In the genomic region with DNA sequence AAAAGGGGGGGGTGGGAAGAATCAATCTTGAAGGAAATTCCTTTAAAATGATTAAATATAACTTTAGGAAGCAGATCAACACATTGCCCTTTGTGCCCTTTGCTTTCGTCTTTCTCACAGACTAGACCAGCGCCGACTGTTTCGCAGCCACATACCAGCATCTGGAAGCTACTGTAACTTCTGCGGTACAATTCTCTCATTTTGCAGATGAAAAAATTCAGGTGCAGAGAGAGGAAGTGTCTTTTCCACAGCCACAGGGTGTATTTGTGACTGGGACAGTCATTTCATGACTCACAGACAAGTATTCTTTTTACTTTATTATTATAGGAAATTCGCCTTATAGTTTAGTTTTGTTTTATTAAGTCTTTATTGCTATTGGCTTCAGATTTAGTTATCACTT, we compare ENCODE assay signal across 13 cellular contexts.
DNase-seq lines count a peak whose midpoint lies in the region; ATAC-seq, FAIRE-seq and TF ChIP-seq lines count a peak whose summit lies in the region.
"Had no signal": no experiment of that assay in that cellular context is flagged by ENCODE, and none has a peak within 500 bp of the region (broad histone marks: within the 10 kb centered on the region; RNA-seq: fewer than 3 reads in every experiment).

No MANE protein-coding gene starts in this region.

- CTCF ChIA-PET in activated naive CD4-positive, alpha-beta T cell treated with anti-CD3 and anti-CD28 coated beads for 36 hours (lab: Charles Lee) = no interaction called here

- 90% methylated on average over 6 of the region's 6 CpGs for WGBS in right cardiac atrium

- TF ChIP-seq POLR2A in Peyer's patch (IDR thresholded peaks at IDR 0.05) = no peak

- no peak for ATAC-seq in right cardiac atrium
- ATAC-seq: HCT116, K562 had no signal

- no peak overlapping the region for H2AFZ ChIP-seq in astrocyte (ENCODE audit: low read depth, low read length)
- H2AFZ ChIP-seq: neural progenitor cell had no signal

- H3K9me3 Mint-ChIP-seq in activated naive CD4-positive, alpha-beta T cell treated with anti-CD3 and anti-CD28 coated beads for 36 hours = no peaks in the 10 kb centered on the region
- no peaks in the 10 kb centered on the region for H3K9me3 Mint-ChIP-seq in astrocyte (ENCODE audit: unreplicated experiment)
- H3K9me3 Mint-ChIP-seq in stimulated activated naive CD8-positive, alpha-beta T cell treated with anti-CD3 and anti-CD28 coated beads, Interleukin-15, Interleukin-2, amounts not matched to agents 100 ng/mL and 50 ng/mL, for 24 hours = no peaks in the 10 kb centered on the region

- H3K27ac Mint-ChIP-seq in activated naive CD4-positive, alpha-beta T cell treated with anti-CD3 and anti-CD28 coated beads for 36 hours = no peak overlapping the region
- H3K27ac Mint-ChIP-seq in astrocyte (ENCODE audit: unreplicated experiment) = peak overlapping the region; percentile 5
- peak overlapping the region; percentile 51 for H3K27ac Mint-ChIP-seq in stimulated activated naive CD8-positive, alpha-beta T cell treated with anti-CD3 and anti-CD28 coated beads, Interleukin-15, Interleukin-2, amounts not matched to agents 100 ng/mL and 50 ng/mL, for 24 hours
- H3K27ac Mint-ChIP-seq: neural progenitor cell had no signal

- peak; percentile 44 for DNase-seq in activated naive CD4-positive, alpha-beta T cell treated with anti-CD3 and anti-CD28 coated beads for 36 hours
- DNase-seq in activated naive CD4-positive, alpha-beta T cell treated with anti-CD3 and anti-CD28 coated beads, Interleukin-2, amount 50 U/mL, for 16 hours = no peak
- DNase-seq in Peyer's patch = peak in 2 of 3 donors; percentile 69 to 70
- no peak for DNase-seq in astrocyte (ENCODE audit: low read depth)
- no peak for DNase-seq in cerebellar nuclear complex (lab: John Stamatoyannopoulos, UW)
- DNase-seq in cardiac septum (ENCODE audit: low spot score) = no peak
- DNase-seq in right cardiac atrium = no peak
- DNase-seq: activated CD4-positive, CD25-positive, alpha-beta regulatory T cell treated with anti-CD3 and anti-CD28 coated beads, Interleukin-2, amount 50 U/mL, for 72 hours; cortex of kidney had no signal

- peaks cover 17% of the 10 kb centered on the region for H3K27me3 Mint-ChIP-seq in activated naive CD4-positive, alpha-beta T cell treated with anti-CD3 and anti-CD28 coated beads for 36 hours (ENCODE audit: low read depth)
- H3K27me3 Mint-ChIP-seq in astrocyte (ENCODE audit: low read depth, unreplicated experiment) = no peaks in the 10 kb centered on the region
- peaks cover 5% of the 10 kb centered on the region for H3K27me3 Mint-ChIP-seq in stimulated activated naive CD8-positive, alpha-beta T cell treated with anti-CD3 and anti-CD28 coated beads, Interleukin-15, Interleukin-2, amounts not matched to agents 100 ng/mL and 50 ng/mL, for 24 hours

- H3K4me2 ChIP-seq in astrocyte (ENCODE audit: low read length) = peak overlapping the region; percentile 1
- H3K4me2 ChIP-seq: neural progenitor cell had no signal

- no peaks in the 10 kb centered on the region for H3K36me3 Mint-ChIP-seq in activated naive CD4-positive, alpha-beta T cell treated with anti-CD3 and anti-CD28 coated beads for 36 hours (ENCODE audit: low read depth)
- no peaks in the 10 kb centered on the region for H3K36me3 Mint-ChIP-seq in astrocyte (ENCODE audit: low read depth, unreplicated experiment)
- H3K36me3 Mint-ChIP-seq in stimulated activated naive CD8-positive, alpha-beta T cell treated with anti-CD3 and anti-CD28 coated beads, Interleukin-15, Interleukin-2, amounts not matched to agents 100 ng/mL and 50 ng/mL, for 24 hours (ENCODE audit: low read depth) = no peaks in the 10 kb centered on the region

- peaks cover 21% of the 10 kb centered on the region for H3K4me1 Mint-ChIP-seq in activated naive CD4-positive, alpha-beta T cell treated with anti-CD3 and anti-CD28 coated beads for 36 hours (ENCODE audit: low read depth)
- peaks cover 29% of the 10 kb centered on the region for H3K4me1 Mint-ChIP-seq in astrocyte (ENCODE audit: low read depth, unreplicated experiment)
- H3K4me1 Mint-ChIP-seq in stimulated activated naive CD8-positive, alpha-beta T cell treated with anti-CD3 and anti-CD28 coated beads, Interleukin-15, Interleukin-2, amounts not matched to agents 100 ng/mL and 50 ng/mL, for 24 hours (ENCODE audit: low read depth) = peaks cover 26% of the 10 kb centered on the region

- FAIRE-seq in astrocyte (lab: Jason Lieb, UNC) = no peak
- FAIRE-seq: K562 had no signal

- peaks cover 5% of the 10 kb centered on the region for H4K20me1 ChIP-seq in astrocyte (ENCODE audit: insufficient read depth, low read length)

- TF ChIP-seq CTCF in Peyer's patch (IDR thresholded peaks at IDR 0.05) (no peak), astrocyte (IDR thresholded peaks at IDR 0.05; ENCODE audit: insufficient read depth, low read depth, low read length) (no peak)

- H3K9me3 ChIP-seq in Peyer's patch = no peaks in the 10 kb centered on the region
- H3K9me3 ChIP-seq in astrocyte (ENCODE audit: insufficient read depth, low read depth, low read length) = no peaks in the 10 kb centered on the region
- H3K9me3 ChIP-seq in right cardiac atrium (ENCODE audit: control insufficient read depth, low read length) = no peaks in the 10 kb centered on the region

- H3K4me1 ChIP-seq in Peyer's patch (peaks cover 0 to 6% (median 2%) of the 10 kb centered on the region in 4 donors), astrocyte (ENCODE audit: insufficient read depth, low read length) (peaks cover 3% of the 10 kb centered on the region), right cardiac atrium (ENCODE audit: control insufficient read depth, insufficient read depth, low read length) (no peaks in the 10 kb centered on the region)
- H3K4me1 ChIP-seq: neural progenitor cell had no signal

- H3K4me3 ChIP-seq in Peyer's patch (peak overlapping the region in 2 of 4 donors; percentile 9 to 11), astrocyte (ENCODE audit: insufficient read depth, low read depth, low read length) (no peak overlapping the region), right cardiac atrium (ENCODE audit: low read length) (no peak overlapping the region)
- H3K4me3 ChIP-seq: K562, neural progenitor cell had no signal

- H3K9ac ChIP-seq in astrocyte (ENCODE audit: low read length) = no peak overlapping the region
- H3K9ac ChIP-seq: neural progenitor cell had no signal

- no peak overlapping the region for H3K4me3 Mint-ChIP-seq in activated naive CD4-positive, alpha-beta T cell treated with anti-CD3 and anti-CD28 coated beads for 36 hours
- no peak overlapping the region for H3K4me3 Mint-ChIP-seq in astrocyte (ENCODE audit: unreplicated experiment)
- peak overlapping the region; percentile 40 for H3K4me3 Mint-ChIP-seq in stimulated activated naive CD8-positive, alpha-beta T cell treated with anti-CD3 and anti-CD28 coated beads, Interleukin-15, Interleukin-2, amounts not matched to agents 100 ng/mL and 50 ng/mL, for 24 hours
- H3K4me3 Mint-ChIP-seq: neural progenitor cell had no signal

- intact Hi-C loops in activated naive CD4-positive, alpha-beta T cell treated with anti-CD3 and anti-CD28 coated beads for 36 hours (cut with micrococcal nuclease) = loop anchor here (2.0 kb wide), 1 partner anchor 84 kb away; the partner anchor contains the start of gene UST
- intact Hi-C loops in cardiac septum (cut with DNase I) = no loop called here
- intact Hi-C loops in right cardiac atrium (cut with DNase I) = no loop called here

- H3K27ac ChIP-seq in Peyer's patch (peak overlapping the region in 2 of 4 donors; percentile 5 to 11), astrocyte (ENCODE audit: low read depth, low read length) (no peak overlapping the region), right cardiac atrium (ENCODE audit: low read length) (no peak overlapping the region)
- H3K27ac ChIP-seq: neural progenitor cell had no signal

- H3K79me2 ChIP-seq in astrocyte (ENCODE audit: insufficient read depth, low read length) = no peaks in the 10 kb centered on the region

- no peaks in the 10 kb centered on the region for H3K27me3 ChIP-seq in Peyer's patch
- H3K27me3 ChIP-seq in astrocyte (ENCODE audit: insufficient read depth, low read length) = no peaks in the 10 kb centered on the region
- no peaks in the 10 kb centered on the region for H3K27me3 ChIP-seq in right cardiac atrium (ENCODE audit: control insufficient read depth, insufficient read depth)
- H3K27me3 ChIP-seq: neural progenitor cell had no signal

- H3K36me3 ChIP-seq in Peyer's patch = no peaks in the 10 kb centered on the region
- H3K36me3 ChIP-seq in astrocyte (ENCODE audit: insufficient read depth, low read length) = no peaks in the 10 kb centered on the region
- H3K36me3 ChIP-seq: neural progenitor cell had no signal

Comparison
In these comparisons a context has a peak if more than half of its experiments do, and no peak if none do; other contexts are left out.
1. DNase-seq: peak in activated naive CD4-positive, alpha-beta T cell treated with anti-CD3 and anti-CD28 coated beads for 36 hours (single experiment) and Peyer's patch (2 of 3); none in activated naive CD4-positive, alpha-beta T cell treated with anti-CD3 and anti-CD28 coated beads, Interleukin-2, amount 50 U/mL, for 16 hours (single experiment), astrocyte (single experiment), cerebellar nuclear complex (0 of 2), cardiac septum (single experiment) and right cardiac atrium (0 of 3).